ENCODE assay signal across 28 cellular contexts in the genomic region with DNA sequence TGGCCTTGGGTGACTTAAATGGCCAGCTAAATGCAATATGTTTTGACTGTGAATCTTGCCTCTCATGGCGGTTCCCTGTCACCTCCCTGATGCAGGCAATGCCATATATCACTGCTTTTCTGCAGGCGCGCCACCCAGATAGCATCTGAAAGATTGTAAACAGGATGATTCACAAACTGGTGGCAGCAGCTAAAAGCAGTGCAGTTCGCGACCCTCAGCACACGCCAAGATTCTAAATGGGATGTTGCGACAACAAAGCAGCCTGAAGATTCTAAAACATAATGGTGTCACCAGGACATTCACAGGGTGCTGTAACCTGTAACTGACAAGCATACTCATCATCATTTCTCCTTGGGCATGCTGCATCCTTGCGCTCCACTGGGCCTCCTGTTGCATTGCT.
"Had no signal": no experiment of that assay in that cellular context is flagged by ENCODE, and none has a peak within 500 bp of the region (broad histone marks: within the 10 kb centered on the region; RNA-seq: fewer than 3 reads in every experiment).

No MANE protein-coding gene starts in this region.

- H3K9me3 ChIP-seq: colonic mucosa, esophagus squamous epithelium, lower lobe of right lung, right atrium auricular region, tibial artery had no signal

- H3K27me3 Mint-ChIP-seq: activated naive CD4-positive, alpha-beta T cell treated with anti-CD3 and anti-CD28 coated beads, Interleukin-2, amount 10 ng/mL, durations not matched to agents 7 days and 5 days; activated naive CD8-positive, alpha-beta T cell treated with anti-CD3 and anti-CD28 coated beads, Interleukin-2, amount 10 ng/mL, durations not matched to agents 7 days and 5 days; stimulated activated naive B cell treated with anti-CD40 and anti-IgM and Interleukin-4, amounts not matched to agents 10 μg/mL and 1 μg/mL and 100 μg/mL, for 72 hours had no signal

- H3K27ac Mint-ChIP-seq: activated naive CD4-positive, alpha-beta T cell treated with anti-CD3 and anti-CD28 coated beads, Interleukin-2, amount 10 ng/mL, durations not matched to agents 7 days and 5 days; activated naive CD8-positive, alpha-beta T cell treated with anti-CD3 and anti-CD28 coated beads, Interleukin-2, amount 10 ng/mL, durations not matched to agents 7 days and 5 days; brain; natural killer cell; stimulated activated naive B cell treated with anti-CD40 and anti-IgM and Interleukin-4, amounts not matched to agents 10 μg/mL and 1 μg/mL and 100 μg/mL, for 72 hours had no signal

- DNase-seq: activated CD4-positive, alpha-beta T cell treated with anti-CD3 and anti-CD28 coated beads for 4 hours; activated CD4-positive, alpha-beta T cell treated with anti-CD3 and anti-CD28 coated beads, Interleukin-2, amount 50 U/mL, for 4 hours; activated CD8-positive, alpha-beta memory T cell treated with anti-CD3 and anti-CD28 coated beads for 24 hours; activated CD8-positive, alpha-beta memory T cell treated with anti-CD3 and anti-CD28 coated beads, Interleukin-2, amount 50 U/mL, for 4 hours; activated gamma-delta T cell; activated naive CD4-positive, alpha-beta T cell treated with anti-CD3 and anti-CD28 coated beads, Interleukin-2, amount 10 ng/mL, durations not matched to agents 7 days and 5 days; activated naive CD8-positive, alpha-beta T cell treated with anti-CD3 and anti-CD28 coated beads, Interleukin-2, amount 10 ng/mL, durations not matched to agents 7 days and 5 days; activated T-cell treated with anti-CD3 and anti-CD28 coated beads, Interleukin-2, amount 50 U/mL, for 1 hour; cerebellar nuclear complex; colonic mucosa; effector CD8-positive, alpha-beta T cell; esophagus squamous epithelium; foreskin melanocyte; left lung; lower lobe of right lung; mesendoderm; natural killer cell; stimulated activated CD4-positive, alpha-beta T cell treated with anti-CD3 and anti-CD28 coated beads, Interleukin-15, amount 100 ng/mL, for 24 hours; stimulated activated CD4-positive, alpha-beta T cell treated with anti-CD3 and anti-CD28 coated beads, Interleukin-2, amount 100 ng/mL, for 24 hours; stimulated activated naive B cell treated with anti-CD40 and anti-IgM and Interleukin-4, amounts not matched to agents 10 μg/mL and 1 μg/mL and 100 μg/mL, for 72 hours; stomach; tibial artery had no signal

- H3K36me3 Mint-ChIP-seq: activated naive CD4-positive, alpha-beta T cell treated with anti-CD3 and anti-CD28 coated beads, Interleukin-2, amount 10 ng/mL, durations not matched to agents 7 days and 5 days; activated naive CD8-positive, alpha-beta T cell treated with anti-CD3 and anti-CD28 coated beads, Interleukin-2, amount 10 ng/mL, durations not matched to agents 7 days and 5 days; natural killer cell; stimulated activated naive B cell treated with anti-CD40 and anti-IgM and Interleukin-4, amounts not matched to agents 10 μg/mL and 1 μg/mL and 100 μg/mL, for 72 hours had no signal

- H3K4me3 Mint-ChIP-seq: activated naive CD4-positive, alpha-beta T cell treated with anti-CD3 and anti-CD28 coated beads, Interleukin-2, amount 10 ng/mL, durations not matched to agents 7 days and 5 days; activated naive CD8-positive, alpha-beta T cell treated with anti-CD3 and anti-CD28 coated beads, Interleukin-2, amount 10 ng/mL, durations not matched to agents 7 days and 5 days; brain; natural killer cell; stimulated activated naive B cell treated with anti-CD40 and anti-IgM and Interleukin-4, amounts not matched to agents 10 μg/mL and 1 μg/mL and 100 μg/mL, for 72 hours had no signal

- ATAC-seq: left lung; lower lobe of right lung; natural killer cell; stimulated activated naive B cell treated with anti-CD40 and anti-IgM and Interleukin-4, amounts not matched to agents 10 μg/mL and 1 μg/mL and 100 μg/mL, for 72 hours had no signal

- H3K4me3 ChIP-seq: ascending aorta, cardiac muscle cell, colonic mucosa, esophagus squamous epithelium, left lung, lower lobe of right lung, right atrium auricular region, stomach, tibial artery had no signal

- H3K27me3 ChIP-seq: ascending aorta, cardiac muscle cell, colonic mucosa, right atrium auricular region had no signal

- H3K4me1 Mint-ChIP-seq: activated naive CD4-positive, alpha-beta T cell treated with anti-CD3 and anti-CD28 coated beads, Interleukin-2, amount 10 ng/mL, durations not matched to agents 7 days and 5 days; activated naive CD8-positive, alpha-beta T cell treated with anti-CD3 and anti-CD28 coated beads, Interleukin-2, amount 10 ng/mL, durations not matched to agents 7 days and 5 days; stimulated activated naive B cell treated with anti-CD40 and anti-IgM and Interleukin-4, amounts not matched to agents 10 μg/mL and 1 μg/mL and 100 μg/mL, for 72 hours had no signal

- H3K4me1 ChIP-seq: ascending aorta, colonic mucosa, left lung, lower lobe of right lung, right atrium auricular region, stomach, tibial artery had no signal

- H3K27ac ChIP-seq: ascending aorta, cardiac muscle cell, colonic mucosa, epithelial cell of prostate, esophagus squamous epithelium, left lung, lower lobe of right lung, right atrium auricular region, stomach, tibial artery, VCaP had no signal

- H3K36me3 ChIP-seq: ascending aorta, cardiac muscle cell, colonic mucosa, esophagus squamous epithelium, left lung, lower lobe of right lung, right atrium auricular region, stomach, tibial artery had no signal
